In the genomic region with DNA sequence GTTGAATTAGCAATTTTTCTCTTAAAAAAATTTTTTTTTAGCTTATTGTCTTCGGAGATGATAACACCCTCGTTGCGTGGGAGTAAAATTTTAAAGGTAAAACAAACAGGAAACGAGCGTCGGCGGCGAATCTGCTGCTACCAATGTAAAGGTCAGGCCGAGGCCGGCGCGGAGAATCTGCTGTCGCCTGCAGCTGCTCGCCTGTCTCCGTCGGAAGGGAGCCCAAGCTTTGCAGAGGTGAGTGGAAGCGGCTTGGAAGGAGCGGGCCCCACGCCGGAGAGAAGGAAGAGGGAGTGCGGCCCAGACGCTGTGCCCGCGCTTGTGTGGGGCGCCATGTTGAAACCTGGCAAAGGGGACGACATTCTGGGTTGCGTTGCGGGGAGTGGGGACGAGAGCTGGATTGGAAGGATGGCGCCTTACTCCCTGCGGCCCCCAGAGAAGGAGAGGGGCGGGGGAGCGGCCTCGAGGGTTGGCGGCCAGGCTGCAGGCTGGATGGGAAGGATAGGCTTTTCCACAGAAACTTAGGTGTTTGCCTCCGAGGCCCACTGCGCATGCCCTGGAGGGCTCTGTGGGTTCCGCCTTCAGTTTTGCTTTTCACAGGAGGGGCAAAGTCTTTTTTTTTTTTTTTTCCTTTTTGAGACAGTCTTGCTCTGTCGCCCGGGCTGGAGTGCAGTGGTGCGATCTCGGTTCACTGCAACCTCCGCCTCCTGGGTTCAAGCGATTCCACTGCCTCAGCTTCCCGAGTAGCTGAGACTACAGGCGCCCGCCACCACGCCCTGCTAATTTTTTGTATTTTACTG, we compare ENCODE assay signal across 1 cellular context.
TF ChIP-seq lines count a peak whose summit lies in the region.

A gene with protein sequence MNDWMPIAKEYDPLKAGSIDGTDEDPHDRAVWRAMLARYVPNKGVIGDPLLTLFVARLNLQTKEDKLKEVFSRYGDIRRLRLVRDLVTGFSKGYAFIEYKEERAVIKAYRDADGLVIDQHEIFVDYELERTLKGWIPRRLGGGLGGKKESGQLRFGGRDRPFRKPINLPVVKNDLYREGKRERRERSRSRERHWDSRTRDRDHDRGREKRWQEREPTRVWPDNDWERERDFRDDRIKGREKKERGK (plus strand): TSS at position 160 of the 800 bp plus-strand sequence. CDS start 7,402 bp downstream, outside the sequence.

TF ChIP-seq in HEK293, 187 proteins besides CTCF, POLR2A, EP300 and RAD21 (continued from another document):
- TF ChIP-seq, protein P1, sequence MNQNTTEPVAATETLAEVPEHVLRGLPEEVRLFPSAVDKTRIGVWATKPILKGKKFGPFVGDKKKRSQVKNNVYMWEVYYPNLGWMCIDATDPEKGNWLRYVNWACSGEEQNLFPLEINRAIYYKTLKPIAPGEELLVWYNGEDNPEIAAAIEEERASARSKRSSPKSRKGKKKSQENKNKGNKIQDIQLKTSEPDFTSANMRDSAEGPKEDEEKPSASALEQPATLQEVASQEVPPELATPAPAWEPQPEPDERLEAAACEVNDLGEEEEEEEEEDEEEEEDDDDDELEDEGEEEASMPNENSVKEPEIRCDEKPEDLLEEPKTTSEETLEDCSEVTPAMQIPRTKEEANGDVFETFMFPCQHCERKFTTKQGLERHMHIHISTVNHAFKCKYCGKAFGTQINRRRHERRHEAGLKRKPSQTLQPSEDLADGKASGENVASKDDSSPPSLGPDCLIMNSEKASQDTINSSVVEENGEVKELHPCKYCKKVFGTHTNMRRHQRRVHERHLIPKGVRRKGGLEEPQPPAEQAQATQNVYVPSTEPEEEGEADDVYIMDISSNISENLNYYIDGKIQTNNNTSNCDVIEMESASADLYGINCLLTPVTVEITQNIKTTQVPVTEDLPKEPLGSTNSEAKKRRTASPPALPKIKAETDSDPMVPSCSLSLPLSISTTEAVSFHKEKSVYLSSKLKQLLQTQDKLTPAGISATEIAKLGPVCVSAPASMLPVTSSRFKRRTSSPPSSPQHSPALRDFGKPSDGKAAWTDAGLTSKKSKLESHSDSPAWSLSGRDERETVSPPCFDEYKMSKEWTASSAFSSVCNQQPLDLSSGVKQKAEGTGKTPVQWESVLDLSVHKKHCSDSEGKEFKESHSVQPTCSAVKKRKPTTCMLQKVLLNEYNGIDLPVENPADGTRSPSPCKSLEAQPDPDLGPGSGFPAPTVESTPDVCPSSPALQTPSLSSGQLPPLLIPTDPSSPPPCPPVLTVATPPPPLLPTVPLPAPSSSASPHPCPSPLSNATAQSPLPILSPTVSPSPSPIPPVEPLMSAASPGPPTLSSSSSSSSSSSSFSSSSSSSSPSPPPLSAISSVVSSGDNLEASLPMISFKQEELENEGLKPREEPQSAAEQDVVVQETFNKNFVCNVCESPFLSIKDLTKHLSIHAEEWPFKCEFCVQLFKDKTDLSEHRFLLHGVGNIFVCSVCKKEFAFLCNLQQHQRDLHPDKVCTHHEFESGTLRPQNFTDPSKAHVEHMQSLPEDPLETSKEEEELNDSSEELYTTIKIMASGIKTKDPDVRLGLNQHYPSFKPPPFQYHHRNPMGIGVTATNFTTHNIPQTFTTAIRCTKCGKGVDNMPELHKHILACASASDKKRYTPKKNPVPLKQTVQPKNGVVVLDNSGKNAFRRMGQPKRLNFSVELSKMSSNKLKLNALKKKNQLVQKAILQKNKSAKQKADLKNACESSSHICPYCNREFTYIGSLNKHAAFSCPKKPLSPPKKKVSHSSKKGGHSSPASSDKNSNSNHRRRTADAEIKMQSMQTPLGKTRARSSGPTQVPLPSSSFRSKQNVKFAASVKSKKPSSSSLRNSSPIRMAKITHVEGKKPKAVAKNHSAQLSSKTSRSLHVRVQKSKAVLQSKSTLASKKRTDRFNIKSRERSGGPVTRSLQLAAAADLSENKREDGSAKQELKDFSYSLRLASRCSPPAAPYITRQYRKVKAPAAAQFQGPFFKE (tag by site-specific recombination; IDR thresholded peaks at IDR 0.05; ENCODE audit: borderline replicate concordance): no peak
- TF ChIP-seq, protein P2, sequence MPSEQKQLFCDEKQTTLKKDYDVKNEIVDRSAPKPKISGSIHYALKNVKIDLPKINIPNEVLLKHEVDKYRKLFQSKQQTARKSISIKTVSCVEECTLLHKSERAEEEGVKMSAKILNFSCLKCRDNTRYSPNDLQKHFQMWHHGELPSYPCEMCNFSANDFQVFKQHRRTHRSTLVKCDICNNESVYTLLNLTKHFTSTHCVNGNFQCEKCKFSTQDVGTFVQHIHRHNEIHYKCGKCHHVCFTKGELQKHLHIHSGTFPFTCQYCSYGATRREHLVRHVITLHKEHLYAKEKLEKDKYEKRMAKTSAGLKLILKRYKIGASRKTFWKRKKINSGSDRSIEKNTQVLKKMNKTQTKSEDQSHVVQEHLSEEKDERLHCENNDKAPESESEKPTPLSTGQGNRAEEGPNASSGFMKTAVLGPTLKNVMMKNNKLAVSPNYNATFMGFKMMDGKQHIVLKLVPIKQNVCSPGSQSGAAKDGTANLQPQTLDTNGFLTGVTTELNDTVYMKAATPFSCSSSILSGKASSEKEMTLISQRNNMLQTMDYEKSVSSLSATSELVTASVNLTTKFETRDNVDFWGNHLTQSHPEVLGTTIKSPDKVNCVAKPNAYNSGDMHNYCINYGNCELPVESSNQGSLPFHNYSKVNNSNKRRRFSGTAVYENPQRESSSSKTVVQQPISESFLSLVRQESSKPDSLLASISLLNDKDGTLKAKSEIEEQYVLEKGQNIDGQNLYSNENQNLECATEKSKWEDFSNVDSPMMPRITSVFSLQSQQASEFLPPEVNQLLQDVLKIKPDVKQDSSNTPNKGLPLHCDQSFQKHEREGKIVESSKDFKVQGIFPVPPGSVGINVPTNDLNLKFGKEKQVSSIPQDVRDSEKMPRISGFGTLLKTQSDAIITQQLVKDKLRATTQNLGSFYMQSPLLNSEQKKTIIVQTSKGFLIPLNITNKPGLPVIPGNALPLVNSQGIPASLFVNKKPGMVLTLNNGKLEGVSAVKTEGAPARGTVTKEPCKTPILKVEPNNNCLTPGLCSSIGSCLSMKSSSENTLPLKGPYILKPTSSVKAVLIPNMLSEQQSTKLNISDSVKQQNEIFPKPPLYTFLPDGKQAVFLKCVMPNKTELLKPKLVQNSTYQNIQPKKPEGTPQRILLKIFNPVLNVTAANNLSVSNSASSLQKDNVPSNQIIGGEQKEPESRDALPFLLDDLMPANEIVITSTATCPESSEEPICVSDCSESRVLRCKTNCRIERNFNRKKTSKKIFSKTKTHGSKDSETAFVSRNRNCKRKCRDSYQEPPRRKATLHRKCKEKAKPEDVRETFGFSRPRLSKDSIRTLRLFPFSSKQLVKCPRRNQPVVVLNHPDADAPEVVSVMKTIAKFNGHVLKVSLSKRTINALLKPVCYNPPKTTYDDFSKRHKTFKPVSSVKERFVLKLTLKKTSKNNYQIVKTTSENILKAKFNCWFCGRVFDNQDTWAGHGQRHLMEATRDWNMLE (tag by site-specific recombination; conservative IDR thresholded peaks at IDR 0.05; ENCODE audit: low read depth): peak; percentile 64; the same call in 1 of the 2 replicates
- TF ChIP-seq ZNF707 (tag by site-specific recombination; IDR thresholded peaks at IDR 0.05): peak; percentile 20; the same call in 1 of the 2 replicates
